In the genomic region with DNA sequence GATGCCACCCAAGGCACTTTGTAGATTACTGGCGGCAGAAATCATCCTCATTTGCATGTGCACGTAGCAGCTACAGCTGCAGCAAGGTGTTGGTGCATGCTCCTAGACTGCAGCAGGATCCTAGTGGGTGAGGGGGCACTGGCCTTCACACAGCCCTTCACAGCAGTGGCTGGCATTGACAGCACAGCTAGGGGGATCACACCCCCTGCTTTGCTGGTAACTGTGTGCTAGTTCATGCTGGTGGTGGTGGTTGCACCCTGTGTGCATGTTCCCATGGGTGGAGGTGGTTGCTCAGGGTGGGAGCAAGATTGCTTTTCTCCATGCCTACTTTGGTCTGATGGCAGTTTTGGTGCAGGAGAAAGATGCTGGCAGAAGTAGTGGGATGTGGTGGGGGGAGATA, we compare ENCODE assay signal across 23 cellular contexts.
"Had no signal": no experiment of that assay in that cellular context is flagged by ENCODE, and none has a peak within 500 bp of the region (broad histone marks: within the 10 kb centered on the region; RNA-seq: fewer than 3 reads in every experiment).

No MANE protein-coding gene starts in this region.

- ATAC-seq: HepG2 had no signal

- H3K27me3 ChIP-seq: MG63, SJSA1 had no signal

- H3K9me3 ChIP-seq: SJSA1 had no signal

- H3K4me3 ChIP-seq: MG63, SJSA1, SK-N-MC had no signal

- DNase-seq: IMR-90, Karpas-422, KG1, MG63, NCI-H1092, NCI-H1105 treated with DMSO at 0.1 percent for 48 hours, NCI-H1417 treated with DMSO at 0.1 percent for 48 hours, NCI-H146, NCI-H1694 treated with DMSO at 0.1 percent for 48 hours, NCI-H1930, NCI-H2081, NCI-H2107, NCI-H2227 treated with DMSO at 0.1 percent for 48 hours, NCI-H524, NCI-H69, NCI-H774, Right ventricle myocardium superior, RPMI8226, SIG-M5 had no signal

- FAIRE-seq: HepG2, RCC 7860 had no signal

- H3K27ac ChIP-seq: SJSA1, SK-N-MC had no signal

- H3K36me3 ChIP-seq: MG63, SJSA1 had no signal

- H3K4me1 ChIP-seq: SJSA1 had no signal
